10 cellular contexts compared by ENCODE assay signal in the genomic region with DNA sequence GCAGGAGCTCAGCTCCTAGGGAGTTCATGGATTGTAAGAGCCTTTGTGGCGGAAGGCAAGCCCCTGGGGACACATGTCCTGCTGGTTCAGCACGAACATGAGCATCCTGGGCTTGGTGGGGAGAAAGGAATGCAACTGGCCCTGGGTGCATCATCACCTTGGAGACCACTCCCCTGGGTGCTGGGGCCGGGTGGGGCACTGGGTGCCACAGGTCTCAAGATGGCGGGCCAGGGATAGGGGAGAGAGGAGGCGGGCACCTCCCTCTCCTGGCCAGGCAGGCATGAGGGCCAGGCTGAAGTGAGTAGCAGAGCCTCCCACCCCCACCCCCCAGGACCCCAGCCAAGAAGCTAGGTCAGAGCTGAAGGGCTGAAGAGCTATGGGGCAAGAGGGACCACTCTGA. TPM values are rescaled to one million over a fixed set of nuclear protein-coding genes. Genes with fewer than 3 reads are reported as not detected.
DNase-seq lines count a peak whose midpoint lies in the region; ATAC-seq, FAIRE-seq and TF ChIP-seq lines count a peak whose summit lies in the region.
"Had no signal": no experiment of that assay in that cellular context is flagged by ENCODE, and none has a peak within 500 bp of the region (broad histone marks: within the 10 kb centered on the region; RNA-seq: fewer than 3 reads in every experiment).

No MANE protein-coding gene starts in this region.

- H3K36me3 ChIP-seq in A673 (ENCODE audit: insufficient read depth, low read length, poor library complexity, severe bottlenecking) = no peaks in the 10 kb centered on the region
- H3K36me3 ChIP-seq in colonic mucosa = no peaks in the 10 kb centered on the region
- no peaks in the 10 kb centered on the region for H3K36me3 ChIP-seq in small intestine (ENCODE audit: control insufficient read depth in 2 of 2, insufficient read depth in 2 of 2, low read length in 2 of 2)

- peak overlapping the region in 1 of 3 donors; percentile 62 for H3K27ac Mint-ChIP-seq in IgD-negative memory B cell
- peak overlapping the region in 1 of 6 donors; percentile 79 for H3K27ac Mint-ChIP-seq in naive B cell

- H3K9me3 Mint-ChIP-seq in IgD-negative memory B cell (no peaks in the 10 kb centered on the region), naive B cell (no peaks in the 10 kb centered on the region)

- H3K27me3 Mint-ChIP-seq in IgD-negative memory B cell (no peaks in the 10 kb centered on the region), naive B cell (peaks cover 0 to 15% (median 4%) of the 10 kb centered on the region in 3 donors)

- H3K4me1 Mint-ChIP-seq in IgD-negative memory B cell (peaks cover 5 to 11% (median 10%) of the 10 kb centered on the region in 3 donors), naive B cell (peaks cover 16 to 32% (median 18%) of the 10 kb centered on the region in 3 donors)

- TF ChIP-seq CTCF in A673 (conservative IDR thresholded peaks at IDR 0.05; ENCODE audit: low read depth, low read length) = no peak
- no peak for TF ChIP-seq CTCF in colonic mucosa (IDR thresholded peaks at IDR 0.05)

- peak overlapping the region; percentile 42 for H3K4me3 ChIP-seq in A673 (ENCODE audit: low read depth, low read length, poor library complexity, severe bottlenecking)
- peak overlapping the region; percentile 60 for H3K4me3 ChIP-seq in colonic mucosa
- peak overlapping the region in 1 of 2 donors; percentile 76 for H3K4me3 ChIP-seq in small intestine (ENCODE audit: low read depth in 1 of 2, low read length in 2 of 2)

- POLR2A ChIA-PET in A673 (lab: Charles Lee; ENCODE audit: low non-redundant PET) = interaction anchor here (0.6 kb wide), 1 partner anchor 582 kb away, joined by 3 read pairs; a partner anchor contains a TSS

- ATAC-seq in naive B cell (ENCODE audit: low read depth in 2 of 2) = no peak
- no peak for ATAC-seq in HG02642 (IDR thresholded peaks at IDR 0.05; ENCODE audit: poor library complexity, unreplicated experiment)

- H3K9me3 ChIP-seq in A673 (ENCODE audit: low read depth, low read length, poor library complexity, severe bottlenecking) (no peaks in the 10 kb centered on the region), colonic mucosa (no peaks in the 10 kb centered on the region), small intestine (ENCODE audit: control insufficient read depth, low read depth) (no peaks in the 10 kb centered on the region)

- FAIRE-seq in small intestine (lab: Jason Lieb, UNC) = no peak

- peak overlapping the region; percentile 77 to 87 for H3K9ac ChIP-seq in colonic mucosa (ENCODE audit: low read depth in 2 of 2, low read length in 2 of 2)

- BruUV-seq in A673 (replicated peaks; lab: Mats Ljungman, UMichigan) = no TSS peak

- no peak for DNase-seq in A673 (ENCODE audit: low spot score)
- no peak for DNase-seq in colonic mucosa
- DNase-seq in naive B cell = no peak
- no peak for DNase-seq in small intestine
- DNase-seq in stimulated activated CD4-positive, alpha-beta T cell treated with anti-CD3 and anti-CD28 coated beads, Interleukin-15, amount 100 ng/mL, for 24 hours = no peak
- no peak for DNase-seq in SHP77 treated with DMSO at 0.1 percent for 48 hours (lab: John Stamatoyannopoulos, UW)

- H3K4me1 ChIP-seq in A673 (ENCODE audit: insufficient read depth, low read length, poor library complexity, severe bottlenecking) (no peaks in the 10 kb centered on the region), colonic mucosa (no peaks in the 10 kb centered on the region), small intestine (ENCODE audit: control insufficient read depth in 2 of 2, insufficient read depth in 1 of 2, low read depth in 1 of 2, low read length in 1 of 2) (peaks cover 0 to 4% of the 10 kb centered on the region in 2 donors)

- no peak overlapping the region for H3K27ac ChIP-seq in A673 (ENCODE audit: low read depth, low read length, poor library complexity, severe bottlenecking)
- no peak overlapping the region for H3K27ac ChIP-seq in colonic mucosa
- H3K27ac ChIP-seq in small intestine (ENCODE audit: low read depth in 1 of 2, low read length in 1 of 2) = no peak overlapping the region

- CTCF ChIA-PET in A673 (lab: Charles Lee) = no interaction called here

- peaks cover 1% of the 10 kb centered on the region for H3K36me3 Mint-ChIP-seq in IgD-negative memory B cell
- no peaks in the 10 kb centered on the region for H3K36me3 Mint-ChIP-seq in naive B cell

- H3K27me3 ChIP-seq in A673 (replicated peaks; ENCODE audit: insufficient read depth, low read depth, low read length, poor library complexity) = no peaks in the 10 kb centered on the region
- no peaks in the 10 kb centered on the region for H3K27me3 ChIP-seq in colonic mucosa
- no peaks in the 10 kb centered on the region for H3K27me3 ChIP-seq in small intestine (ENCODE audit: control insufficient read depth in 2 of 2, insufficient read depth in 2 of 2, low read length in 2 of 2)

- intact Hi-C loops in A673 (cut with micrococcal nuclease; ENCODE audit: unreplicated experiment) = no loop called here
- intact Hi-C loops in colonic mucosa (cut with DNase I) = no loop called here

- WGBS in small intestine, 3 donors = 66 to 85% (median 76%) methylated on average over 5 of the region's 5 CpGs

- peak overlapping the region; percentile 37 to 91 (median 76) for H3K4me3 Mint-ChIP-seq in IgD-negative memory B cell
- H3K4me3 Mint-ChIP-seq in naive B cell = peak overlapping the region; percentile 65 to 90 (median 88)

RNA-seq across cellular contexts. Expression of a gene that starts 0.8 kb away (rescaled TPM):
- 5.3 and 8.1 TPM in 2 replicates for total RNA-seq in A673 (2021)
- polyA plus RNA-seq in IgD-negative memory B cell = 13.9 TPM
- 10 to 100 TPM; 19.6 to 22.4 TPM for total RNA-seq in colonic mucosa
- polyA plus RNA-seq in naive B cell (ENCODE audit: low read depth in 6 of 6) = 1 to 10 TPM; 3.0 to 5.7 (median 5.0) TPM
- 10 to 100 TPM; 24.0 to 60.8 (median 45.4) TPM for polyA plus RNA-seq in small intestine

RNA-seq across cellular contexts. Expression of a gene that starts 7.4 kb away (rescaled TPM):
- total RNA-seq in A673 (2021) (7.3 and 11.4 TPM in 2 replicates), colonic mucosa (10 to 100 TPM; 64.9 to 72.2 TPM)
- polyA plus RNA-seq in IgD-negative memory B cell (106 TPM), naive B cell (ENCODE audit: low read depth in 6 of 6) (10 to 100 TPM; 60.4 to 65.8 (median 63.4) TPM), small intestine (100 to 1,000 TPM in 2 of 3 donors, 10 to 100 TPM in 1; 71.3 to 164 (median 131) TPM)

RNA-seq across cellular contexts. Expression of a gene that starts 8.4 kb away (rescaled TPM):
- 3.7 and 5.6 TPM in 2 replicates for total RNA-seq in A673 (2021)
- 61.6 TPM for polyA plus RNA-seq in IgD-negative memory B cell
- 1 to 10 TPM; 7.4 to 9.6 TPM for total RNA-seq in colonic mucosa
- 10 to 100 TPM; 32.9 to 66.0 (median 40.4) TPM for polyA plus RNA-seq in naive B cell (ENCODE audit: low read depth in 6 of 6)
- polyA plus RNA-seq in small intestine = 10 to 100 TPM in 1 of 3 donors, 1 to 10 TPM in 2; 4.6 to 17.6 (median 5.1) TPM

RNA-seq across cellular contexts. Expression of a gene that starts 11.3 kb away (rescaled TPM):
- not detected in 2 replicates for total RNA-seq in A673 (2021)
- polyA plus RNA-seq in IgD-negative memory B cell = not detected
- total RNA-seq in colonic mucosa = not detected
- not detected for polyA plus RNA-seq in naive B cell (ENCODE audit: low read depth in 6 of 6)
- under 1 TPM in 1 of 3 donors, not detected in 2; 0.09 TPM for polyA plus RNA-seq in small intestine
- total RNA-seq: lung microvascular endothelial cell, SK-MEL-5 had no signal

RNA-seq across cellular contexts. Expression of a gene that starts 16.8 kb away (rescaled TPM):
- 6.4 and 9.3 TPM in 2 replicates for total RNA-seq in A673 (2021)
- polyA plus RNA-seq in IgD-negative memory B cell = 18.0 TPM
- total RNA-seq in colonic mucosa = 100 to 1,000 TPM; 137 to 153 TPM
- polyA plus RNA-seq in naive B cell (ENCODE audit: low read depth in 6 of 6) = 10 to 100 TPM; 15.2 to 23.1 (median 18.4) TPM
- 1,000 to 10,000 TPM in 1 of 3 donors, 100 to 1,000 TPM in 2; 164 to 1,228 (median 877) TPM for polyA plus RNA-seq in small intestine
